In the genomic region with DNA sequence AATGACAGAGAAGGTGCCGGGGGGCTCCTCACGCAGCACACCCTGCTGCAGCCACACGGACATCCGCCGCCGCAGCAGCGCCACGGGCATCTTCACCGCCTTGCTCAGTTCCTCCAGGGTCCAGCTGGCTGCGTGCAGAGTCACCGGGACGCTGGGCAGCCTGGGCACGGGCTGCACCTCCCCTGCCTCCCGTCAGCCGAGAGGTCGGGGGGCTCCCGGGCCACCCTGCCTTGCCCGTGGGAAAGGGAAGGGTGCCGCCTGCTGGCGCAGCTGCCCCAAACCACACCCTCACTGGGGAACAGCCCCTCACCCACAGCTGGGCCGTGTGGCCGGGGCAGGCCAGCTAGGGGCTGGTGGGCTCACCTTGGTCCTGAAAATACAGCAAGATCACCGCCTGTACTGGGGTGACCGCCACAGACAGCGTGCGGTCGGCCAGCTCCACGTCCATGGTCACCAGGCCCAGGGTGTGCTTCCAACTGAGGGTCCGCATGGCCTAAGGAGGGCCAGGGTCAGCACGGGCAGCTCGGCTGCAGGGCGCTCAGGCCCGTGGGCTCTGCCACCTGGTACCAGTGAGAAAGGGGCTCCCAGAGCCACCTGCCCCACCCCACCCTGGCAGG, we compare ENCODE assay signal across 1 cellular context.
TF ChIP-seq lines count a peak whose summit lies in the region.

No MANE protein-coding gene starts in this region.

TF ChIP-seq in HEK293, 187 proteins besides CTCF, POLR2A, EP300 and RAD21:
- TF ChIP-seq ZBTB49 (tag by site-specific recombination; IDR thresholded peaks at IDR 0.05; ENCODE audit: low read depth) = no peak
- TF ChIP-seq HOXC10 (CRISPR knock-in tag; IDR thresholded peaks at IDR 0.05) = 0 out of 2 replicates have a peak, but pooled peaks have one; percentile 28
